Comparison of ENCODE assay signal across 1 cellular context in the genomic region with DNA sequence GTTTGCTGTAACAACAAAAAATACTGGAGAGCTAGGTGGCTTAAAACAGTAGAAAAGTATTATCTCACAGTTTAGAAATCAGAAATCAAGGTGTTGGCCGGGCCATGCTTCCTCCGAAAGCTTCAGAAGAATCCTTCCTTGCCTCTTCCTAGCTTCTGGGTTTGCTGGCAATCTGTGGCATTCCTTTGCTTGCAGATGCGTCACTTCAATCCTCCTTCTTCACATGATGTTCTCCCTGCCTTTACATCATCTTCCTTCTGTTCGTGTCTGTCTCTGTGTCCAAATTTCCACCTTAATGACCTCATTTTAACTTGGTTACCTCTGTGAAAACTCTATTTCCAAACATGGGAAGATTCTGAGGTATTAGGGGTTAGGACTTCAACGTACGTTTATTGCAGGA.
TF ChIP-seq lines count a peak whose summit lies in the region.

No MANE protein-coding gene starts in this region.

TF ChIP-seq in HCT116, 20 proteins besides CTCF, POLR2A, EP300 and RAD21 (continued from another document):
- TF ChIP-seq, protein P1, sequence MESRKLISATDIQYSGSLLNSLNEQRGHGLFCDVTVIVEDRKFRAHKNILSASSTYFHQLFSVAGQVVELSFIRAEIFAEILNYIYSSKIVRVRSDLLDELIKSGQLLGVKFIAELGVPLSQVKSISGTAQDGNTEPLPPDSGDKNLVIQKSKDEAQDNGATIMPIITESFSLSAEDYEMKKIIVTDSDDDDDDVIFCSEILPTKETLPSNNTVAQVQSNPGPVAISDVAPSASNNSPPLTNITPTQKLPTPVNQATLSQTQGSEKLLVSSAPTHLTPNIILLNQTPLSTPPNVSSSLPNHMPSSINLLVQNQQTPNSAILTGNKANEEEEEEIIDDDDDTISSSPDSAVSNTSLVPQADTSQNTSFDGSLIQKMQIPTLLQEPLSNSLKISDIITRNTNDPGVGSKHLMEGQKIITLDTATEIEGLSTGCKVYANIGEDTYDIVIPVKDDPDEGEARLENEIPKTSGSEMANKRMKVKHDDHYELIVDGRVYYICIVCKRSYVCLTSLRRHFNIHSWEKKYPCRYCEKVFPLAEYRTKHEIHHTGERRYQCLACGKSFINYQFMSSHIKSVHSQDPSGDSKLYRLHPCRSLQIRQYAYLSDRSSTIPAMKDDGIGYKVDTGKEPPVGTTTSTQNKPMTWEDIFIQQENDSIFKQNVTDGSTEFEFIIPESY (IDR thresholded peaks at IDR 0.05; ENCODE audit: extremely low read depth, insufficient replicate concordance, low read length): no peak
- no peak for TF ChIP-seq ZNF274 (IDR thresholded peaks at IDR 0.05; ENCODE audit: low read depth, low read length)
- TF ChIP-seq, protein P2, sequence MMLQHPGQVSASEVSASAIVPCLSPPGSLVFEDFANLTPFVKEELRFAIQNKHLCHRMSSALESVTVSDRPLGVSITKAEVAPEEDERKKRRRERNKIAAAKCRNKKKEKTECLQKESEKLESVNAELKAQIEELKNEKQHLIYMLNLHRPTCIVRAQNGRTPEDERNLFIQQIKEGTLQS (IDR thresholded peaks at IDR 0.05): no peak
- TF ChIP-seq, protein P3, sequence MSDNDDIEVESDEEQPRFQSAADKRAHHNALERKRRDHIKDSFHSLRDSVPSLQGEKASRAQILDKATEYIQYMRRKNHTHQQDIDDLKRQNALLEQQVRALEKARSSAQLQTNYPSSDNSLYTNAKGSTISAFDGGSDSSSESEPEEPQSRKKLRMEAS (IDR thresholded peaks at IDR 0.05): no peak
- TF ChIP-seq SP1 (IDR thresholded peaks at IDR 0.05; ENCODE audit: low read depth): no peak
- no peak for TF ChIP-seq EZH2phosphoT487 (IDR thresholded peaks at IDR 0.05; ENCODE audit: borderline replicate concordance)
- no peak for TF ChIP-seq POLR2AphosphoS5 (IDR thresholded peaks at IDR 0.05; ENCODE audit: low read depth, low read length)
- TF ChIP-seq CEBPB (IDR thresholded peaks at IDR 0.05; ENCODE audit: low read depth): no peak
- TF ChIP-seq ELF1 (IDR thresholded peaks at IDR 0.05; ENCODE audit: borderline replicate concordance, low read depth): no peak
- TF ChIP-seq, protein P4, sequence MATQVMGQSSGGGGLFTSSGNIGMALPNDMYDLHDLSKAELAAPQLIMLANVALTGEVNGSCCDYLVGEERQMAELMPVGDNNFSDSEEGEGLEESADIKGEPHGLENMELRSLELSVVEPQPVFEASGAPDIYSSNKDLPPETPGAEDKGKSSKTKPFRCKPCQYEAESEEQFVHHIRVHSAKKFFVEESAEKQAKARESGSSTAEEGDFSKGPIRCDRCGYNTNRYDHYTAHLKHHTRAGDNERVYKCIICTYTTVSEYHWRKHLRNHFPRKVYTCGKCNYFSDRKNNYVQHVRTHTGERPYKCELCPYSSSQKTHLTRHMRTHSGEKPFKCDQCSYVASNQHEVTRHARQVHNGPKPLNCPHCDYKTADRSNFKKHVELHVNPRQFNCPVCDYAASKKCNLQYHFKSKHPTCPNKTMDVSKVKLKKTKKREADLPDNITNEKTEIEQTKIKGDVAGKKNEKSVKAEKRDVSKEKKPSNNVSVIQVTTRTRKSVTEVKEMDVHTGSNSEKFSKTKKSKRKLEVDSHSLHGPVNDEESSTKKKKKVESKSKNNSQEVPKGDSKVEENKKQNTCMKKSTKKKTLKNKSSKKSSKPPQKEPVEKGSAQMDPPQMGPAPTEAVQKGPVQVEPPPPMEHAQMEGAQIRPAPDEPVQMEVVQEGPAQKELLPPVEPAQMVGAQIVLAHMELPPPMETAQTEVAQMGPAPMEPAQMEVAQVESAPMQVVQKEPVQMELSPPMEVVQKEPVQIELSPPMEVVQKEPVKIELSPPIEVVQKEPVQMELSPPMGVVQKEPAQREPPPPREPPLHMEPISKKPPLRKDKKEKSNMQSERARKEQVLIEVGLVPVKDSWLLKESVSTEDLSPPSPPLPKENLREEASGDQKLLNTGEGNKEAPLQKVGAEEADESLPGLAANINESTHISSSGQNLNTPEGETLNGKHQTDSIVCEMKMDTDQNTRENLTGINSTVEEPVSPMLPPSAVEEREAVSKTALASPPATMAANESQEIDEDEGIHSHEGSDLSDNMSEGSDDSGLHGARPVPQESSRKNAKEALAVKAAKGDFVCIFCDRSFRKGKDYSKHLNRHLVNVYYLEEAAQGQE (IDR thresholded peaks at IDR 0.05; ENCODE audit: low read depth): no peak
- no peak for TF ChIP-seq SIN3A (IDR thresholded peaks at IDR 0.05; ENCODE audit: low read depth)
- no peak for TF ChIP-seq JUND (IDR thresholded peaks at IDR 0.05)
TF ChIP-seq in HCT116: peak in this region for 0.
